ENCODE assay signal across 22 cellular contexts in the genomic region with DNA sequence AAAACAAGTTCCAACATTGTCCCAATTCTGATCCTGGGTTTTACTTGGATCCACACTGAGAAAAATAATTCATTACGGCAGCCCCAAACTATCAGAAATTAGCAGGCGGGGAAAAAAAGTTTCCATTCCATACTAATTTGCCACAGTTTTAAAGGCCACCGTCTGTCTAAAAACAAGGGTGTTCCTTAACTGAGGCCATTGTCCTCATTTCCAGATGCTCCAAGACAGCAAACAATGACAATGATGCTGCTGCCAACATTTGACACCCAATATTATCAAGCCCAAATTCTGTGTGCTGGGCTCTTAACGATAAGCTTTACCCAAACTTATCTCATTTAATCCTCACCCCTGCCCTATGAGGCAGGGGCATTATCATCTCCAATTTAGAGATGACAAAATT. TPM values are rescaled to one million over a fixed set of nuclear protein-coding genes. Genes with fewer than 3 reads are reported as not detected.
DNase-seq lines count a peak whose midpoint lies in the region; ATAC-seq and TF ChIP-seq lines count a peak whose summit lies in the region.
"Had no signal": no experiment of that assay in that cellular context is flagged by ENCODE, and none has a peak within 500 bp of the region (broad histone marks: within the 10 kb centered on the region; RNA-seq: fewer than 3 reads in every experiment).

No MANE protein-coding gene starts in this region.

- no peak for TF ChIP-seq EP300 in upper lobe of left lung (IDR thresholded peaks at IDR 0.05)

- TF ChIP-seq CTCF in heart right ventricle (IDR thresholded peaks at IDR 0.05): no peak
- no peak for TF ChIP-seq CTCF in upper lobe of left lung (IDR thresholded peaks at IDR 0.05)

- H3K4me3 ChIP-seq in heart right ventricle (no peak overlapping the region), upper lobe of left lung (no peak overlapping the region)
- H3K4me3 ChIP-seq: lung, skin epidermis, tibial nerve had no signal

- TF ChIP-seq POLR2A in upper lobe of left lung (IDR thresholded peaks at IDR 0.05): no peak

- peak overlapping the region in 8 of 10 donors; percentile 31 to 69 (median 64) for H3K27ac ChIP-seq in heart right ventricle
- peak overlapping the region in 3 of 4 donors; percentile 18 to 49 (median 46) for H3K27ac ChIP-seq in upper lobe of left lung

- no peaks in the 10 kb centered on the region for H3K36me3 ChIP-seq in heart right ventricle
- H3K36me3 ChIP-seq in upper lobe of left lung: no peaks in the 10 kb centered on the region
- H3K36me3 ChIP-seq: tibial nerve had no signal

- H3K27me3 ChIP-seq in heart right ventricle (no peaks in the 10 kb centered on the region), upper lobe of left lung (no peaks in the 10 kb centered on the region)
- H3K27me3 ChIP-seq: tibial nerve had no signal

- H3K9me3 ChIP-seq in heart right ventricle (no peaks in the 10 kb centered on the region), upper lobe of left lung (no peaks in the 10 kb centered on the region)
- H3K9me3 ChIP-seq: tibial nerve had no signal

- ATAC-seq in heart right ventricle (peak in 1 of 8 donors; percentile 34), Right ventricle myocardium superior (ENCODE audit: poor library complexity) (no peak), upper lobe of left lung (ENCODE audit: low FRiP score in 2 of 2) (no peak)
- ATAC-seq: naive thymus-derived CD4-positive, alpha-beta T cell had no signal

- H3K4me1 ChIP-seq in heart right ventricle (peaks cover 29 to 98% (median 79%) of the 10 kb centered on the region in 9 donors), upper lobe of left lung (peaks cover 20 to 53% (median 38%) of the 10 kb centered on the region in 4 donors)

- no peak for DNase-seq in heart right ventricle
- no peak for DNase-seq in Right ventricle myocardium superior
- DNase-seq in globus pallidus (ENCODE audit: low spot score): peak; percentile 85
- peak; percentile 89 for DNase-seq in pons (ENCODE audit: low spot score)
- DNase-seq in upper lobe of left lung: no peak
- DNase-seq in Kasumi-1 (lab: John Stamatoyannopoulos, UW): no peak
- DNase-seq in RKO (ENCODE audit: low spot score): no peak
- no peak for DNase-seq in SHP77 (lab: John Stamatoyannopoulos, UW)
- DNase-seq: activated CD4-positive, alpha-beta T cell treated with anti-CD3 and anti-CD28 coated beads for 1 hour; activated T-cell treated with anti-CD3 and anti-CD28 coated beads, Interleukin-2, amount 50 U/mL, for 1 hour; COR-L47; DMS79; immature natural killer cell; KBM-7; naive thymus-derived CD4-positive, alpha-beta T cell; NCI-H2171 treated with DMSO at 0.1 percent for 48 hours; NCI-H526; SIG-M5; stimulated activated CD4-positive, alpha-beta T cell treated with anti-CD3 and anti-CD28 coated beads, Interleukin-1b, Interleukin-23, amount 100 ng/mL, for 48 hours had no signal

- intact Hi-C loops in heart right ventricle (cut with DNase I): loop anchor here in 1 of 10 donors (1.0 kb wide), 1 partner anchor 22 kb away; no protein-coding TSS in a partner anchor
- intact Hi-C loops in Right ventricle myocardium superior (cut with DNase I): no loop called here

- WGBS in heart right ventricle, 2 donors: 32 to 42% methylated on average over 4 of the region's 4 CpGs
- 71 to 72% methylated on average over 4 of the region's 4 CpGs for WGBS in upper lobe of left lung, 2 donors

RNA-seq across cellular contexts. Expression of gene CUEDC1, which starts 26.3 kb away (rescaled TPM):
- total RNA-seq in heart right ventricle (10 to 100 TPM; 38.3 to 65.0 (median 47.2) TPM), Right ventricle myocardium superior (44.6 TPM), upper lobe of left lung (100 to 1,000 TPM in 1 of 6 donors, 10 to 100 TPM in 5; 33.3 to 119 (median 54.4) TPM)
- 10 to 100 TPM; 26.9 to 33.1 TPM for polyA plus RNA-seq in heart right ventricle
- polyA plus RNA-seq: naive thymus-derived CD4-positive, alpha-beta T cell had no signal

RNA-seq across cellular contexts. Expression of gene VEZF1, which starts 59.2 kb away (rescaled TPM):
- total RNA-seq in heart right ventricle: 10 to 100 TPM; 56.2 to 81.2 (median 61.5) TPM
- polyA plus RNA-seq in heart right ventricle: 10 to 100 TPM; 17.5 to 21.7 TPM
- total RNA-seq in Right ventricle myocardium superior: 73.7 TPM
- 10 to 100 TPM; 36.4 to 99.7 (median 72.5) TPM for total RNA-seq in upper lobe of left lung

Comparison
In these comparisons a context has a peak if more than half of its experiments do, and no peak if none do; other contexts are left out.
1. DNase-seq: peak in globus pallidus (single experiment) and pons (single experiment); none in heart right ventricle (0 of 2), Right ventricle myocardium superior (single experiment), upper lobe of left lung (0 of 2), Kasumi-1 (0 of 2), RKO (single experiment) and SHP77 (0 of 2).